15 cellular contexts compared by ENCODE assay signal in the genomic region with DNA sequence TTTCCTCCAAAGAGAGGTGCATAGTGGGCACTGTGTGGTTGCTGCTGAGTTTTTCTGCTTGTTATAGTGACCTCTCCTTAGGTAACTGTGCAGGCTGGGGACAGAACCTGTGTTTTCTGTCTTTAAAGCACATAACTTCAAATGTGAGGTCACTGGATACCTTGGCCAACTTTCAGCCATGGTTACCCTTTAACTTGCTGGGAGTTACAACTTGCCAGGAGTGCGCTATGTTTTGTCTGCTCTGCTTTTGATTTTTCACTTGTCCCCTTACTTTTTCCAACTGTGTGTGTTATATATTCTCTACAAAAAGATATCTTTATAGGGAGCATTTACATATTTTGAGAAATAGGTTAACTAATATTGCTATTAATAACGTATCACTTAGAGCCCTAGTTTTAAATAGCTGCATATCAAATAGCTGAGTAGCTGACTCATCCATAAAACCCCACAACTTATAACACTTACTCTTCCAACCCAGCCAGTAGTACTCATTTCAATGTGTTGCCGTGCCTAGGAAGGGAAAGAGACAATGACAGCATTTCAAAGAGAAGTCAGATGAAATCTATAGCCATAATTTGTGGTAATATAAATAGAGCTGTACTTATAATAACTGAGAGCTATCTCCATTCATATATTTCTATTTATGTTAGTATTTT. TPM values are rescaled to one million over a fixed set of nuclear protein-coding genes. Genes with fewer than 3 reads are reported as not detected.
DNase-seq lines count a peak whose midpoint lies in the region; ATAC-seq and TF ChIP-seq lines count a peak whose summit lies in the region.
"Had no signal": no experiment of that assay in that cellular context is flagged by ENCODE, and none has a peak within 500 bp of the region (broad histone marks: within the 10 kb centered on the region; RNA-seq: fewer than 3 reads in every experiment).

No MANE protein-coding gene starts in this region.

- intact Hi-C loops in CD4-positive, alpha-beta memory T cell (cut with micrococcal nuclease) = no loop called here
- intact Hi-C loops in body of pancreas (cut with DNase I) = no loop called here

- H3K36me3 Mint-ChIP-seq in CD4-positive, alpha-beta memory T cell = peaks cover 72 to 84% of the 10 kb centered on the region in 2 donors

- TF ChIP-seq CTCF in body of pancreas (IDR thresholded peaks at IDR 0.05) (no peak), Peyer's patch (IDR thresholded peaks at IDR 0.05) (no peak)

- WGBS in body of pancreas, 2 donors = 17% methylated on average over 3 of the region's 3 CpGs

- CTCF ChIA-PET in CD4-positive, alpha-beta memory T cell (lab: Charles Lee; ENCODE audit: partially characterized antibody) = interaction anchor here (1.4 to 5.0 kb wide), 5 partner anchors 10 to 103 kb away, joined by 3 to 30 read pairs (median 6); a partner anchor contains a TSS
- CTCF ChIA-PET in HEK293T (lab: Yijun Ruan, JAX) = no interaction called here

- TF ChIP-seq POLR2A in body of pancreas (IDR thresholded peaks at IDR 0.05) (no peak), Peyer's patch (IDR thresholded peaks at IDR 0.05) (no peak)

- H3K4me3 ChIP-seq in CD4-positive, alpha-beta memory T cell (ENCODE audit: low read length in 2 of 2) = no peak overlapping the region
- no peak overlapping the region for H3K4me3 ChIP-seq in body of pancreas
- H3K4me3 ChIP-seq in Peyer's patch = no peak overlapping the region
- H3K4me3 ChIP-seq: SK-N-MC had no signal

- H3K27me3 ChIP-seq in CD4-positive, alpha-beta memory T cell (ENCODE audit: insufficient read depth, low read length) = no peaks in the 10 kb centered on the region
- H3K27me3 ChIP-seq in body of pancreas = no peaks in the 10 kb centered on the region
- H3K27me3 ChIP-seq in Peyer's patch = no peaks in the 10 kb centered on the region

- no peak overlapping the region for H3K27ac ChIP-seq in CD4-positive, alpha-beta memory T cell (ENCODE audit: low read depth, low read length)
- H3K27ac ChIP-seq in body of pancreas (peak overlapping the region; percentile 15 to 61 (median 36)), Peyer's patch (no peak overlapping the region)
- H3K27ac ChIP-seq: SK-N-MC had no signal

- no peaks in the 10 kb centered on the region for H3K27me3 Mint-ChIP-seq in CD4-positive, alpha-beta memory T cell

- POLR2A ChIA-PET in CD4-positive, alpha-beta memory T cell (lab: Charles Lee; ENCODE audit: partially characterized antibody) = interaction anchor here (0.7 to 7.5 kb wide), 5 partner anchors 10 to 282 kb away, joined by 3 to 45 read pairs (median 3); a partner anchor contains a TSS
- POLR2A ChIA-PET in HEK293T (lab: Yijun Ruan, JAX) = no interaction called here

- peaks cover 12% of the 10 kb centered on the region for H3K36me3 ChIP-seq in CD4-positive, alpha-beta memory T cell (ENCODE audit: insufficient read depth, low read length)
- H3K36me3 ChIP-seq in body of pancreas (replicated peaks in 1 of 2; ENCODE audit: insufficient read depth in 1 of 2, low read depth in 2 of 2) = no peaks in the 10 kb centered on the region
- H3K36me3 ChIP-seq in Peyer's patch = peaks cover 0 to 18% (median 0%) of the 10 kb centered on the region in 3 donors

- H3K27ac Mint-ChIP-seq in CD4-positive, alpha-beta memory T cell = peak overlapping the region; percentile 10 to 80 (median 65)

- no peaks in the 10 kb centered on the region for H3K9me3 Mint-ChIP-seq in CD4-positive, alpha-beta memory T cell

- H3K4me1 Mint-ChIP-seq in CD4-positive, alpha-beta memory T cell = peaks cover 23 to 48% (median 34%) of the 10 kb centered on the region in 4 donors

- no peaks in the 10 kb centered on the region for H3K9me3 ChIP-seq in CD4-positive, alpha-beta memory T cell (ENCODE audit: control insufficient read depth in 1 of 2, low read length in 2 of 2)
- H3K9me3 ChIP-seq in body of pancreas = no peaks in the 10 kb centered on the region
- H3K9me3 ChIP-seq in Peyer's patch = no peaks in the 10 kb centered on the region

- peak overlapping the region in 3 of 8 donors; percentile 27 to 44 (median 35) for H3K4me3 Mint-ChIP-seq in CD4-positive, alpha-beta memory T cell

- peak; percentile 94 for ATAC-seq in body of pancreas
- ATAC-seq: sciatic nerve had no signal

- no peak for DNase-seq in CD4-positive, alpha-beta memory T cell
- DNase-seq in HK-2 (ENCODE audit: unreplicated experiment) (peak; percentile 25), body of pancreas (peak; percentile 37 to 61 (median 52)), kidney tubule cell (ENCODE audit: low spot score) (peak; percentile 77), Peyer's patch (no peak), HEK293T (ENCODE audit: extremely low spot score) (no peak), NCI-H510A (lab: John Stamatoyannopoulos, UW) (no peak), NCI-H446 (lab: John Stamatoyannopoulos, UW) (no peak)
- DNase-seq: activated CD4-positive, alpha-beta T cell treated with anti-CD3 and anti-CD28 coated beads for 48 hours; effector CD8-positive, alpha-beta T cell; hypothalamus; NCI-H1436 treated with DMSO at 0.1 percent for 48 hours; NCI-H82 had no signal

- H3K4me1 ChIP-seq in CD4-positive, alpha-beta memory T cell (ENCODE audit: insufficient read depth, low read length) = peaks cover 13% of the 10 kb centered on the region
- H3K4me1 ChIP-seq in body of pancreas (peaks cover 17% of the 10 kb centered on the region), Peyer's patch (no peaks in the 10 kb centered on the region)

TF ChIP-seq in HEK293T, 16 proteins besides CTCF, POLR2A, EP300 and RAD21:
- TF ChIP-seq TARDBP (IDR thresholded peaks at IDR 0.05) (no peak), LEF1 (IDR thresholded peaks at IDR 0.05; ENCODE audit: borderline replicate concordance) (no peak), SP1 (IDR thresholded peaks at IDR 0.05) (no peak), NFRKB (IDR thresholded peaks at IDR 0.05) (no peak), ZNF384 (IDR thresholded peaks at IDR 0.05) (no peak), BHLHE40 (IDR thresholded peaks at IDR 0.05; ENCODE audit: borderline replicate concordance) (no peak), SUZ12 (IDR thresholded peaks at IDR 0.05) (no peak), CTBP1 (IDR thresholded peaks at IDR 0.05; ENCODE audit: borderline replicate concordance) (no peak), FOXK2 (IDR thresholded peaks at IDR 0.05) (no peak), FOXM1 (IDR thresholded peaks at IDR 0.05; ENCODE audit: borderline replicate concordance) (no peak), L3MBTL2 (conservative IDR thresholded peaks at IDR 0.05) (no peak), ARNT (IDR thresholded peaks at IDR 0.05) (no peak), FOXA1 (IDR thresholded peaks at IDR 0.05) (no peak), ELF4 (IDR thresholded peaks at IDR 0.05) (no peak), HDGF (IDR thresholded peaks at IDR 0.05; ENCODE audit: borderline replicate concordance) (no peak)
- TF ChIP-seq, protein P1, sequence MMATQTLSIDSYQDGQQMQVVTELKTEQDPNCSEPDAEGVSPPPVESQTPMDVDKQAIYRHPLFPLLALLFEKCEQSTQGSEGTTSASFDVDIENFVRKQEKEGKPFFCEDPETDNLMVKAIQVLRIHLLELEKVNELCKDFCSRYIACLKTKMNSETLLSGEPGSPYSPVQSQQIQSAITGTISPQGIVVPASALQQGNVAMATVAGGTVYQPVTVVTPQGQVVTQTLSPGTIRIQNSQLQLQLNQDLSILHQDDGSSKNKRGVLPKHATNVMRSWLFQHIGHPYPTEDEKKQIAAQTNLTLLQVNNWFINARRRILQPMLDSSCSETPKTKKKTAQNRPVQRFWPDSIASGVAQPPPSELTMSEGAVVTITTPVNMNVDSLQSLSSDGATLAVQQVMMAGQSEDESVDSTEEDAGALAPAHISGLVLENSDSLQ (IDR thresholded peaks at IDR 0.05) = no peak

RNA-seq across cellular contexts. Expression of a gene that starts 51.6 kb away (rescaled TPM):
- total RNA-seq in CD4-positive, alpha-beta memory T cell = 10 to 100 TPM; 38.5 to 40.2 TPM
- 100 to 1,000 TPM; 105 to 124 TPM for polyA plus RNA-seq in CD4-positive, alpha-beta memory T cell
- total RNA-seq in body of pancreas = 1 to 10 TPM in 1 of 2 donors, under 1 TPM in 1; 0.99 to 7.5 TPM
- total RNA-seq in Peyer's patch = 100 to 1,000 TPM in 3 of 4 donors, 10 to 100 TPM in 1; 17.3 to 447 (median 178) TPM

Comparison
In these comparisons a context has a peak if more than half of its experiments do, and no peak if none do; other contexts are left out.
1. DNase-seq: peak in HK-2 (single experiment), body of pancreas (4 of 4) and kidney tubule cell (single experiment); none in CD4-positive, alpha-beta memory T cell (0 of 5), Peyer's patch (0 of 3), HEK293T (single experiment), NCI-H510A (single experiment) and NCI-H446 (0 of 2).
2. H3K27ac ChIP-seq: peak in body of pancreas (4 of 4); none in CD4-positive, alpha-beta memory T cell (single experiment) and Peyer's patch (0 of 4).